Comparison of ENCODE assay signal across 32 cellular contexts in genomic region chr12:47679785-47680184, GRCh38. TPM values are rescaled to one million over a fixed set of nuclear protein-coding genes. Genes with fewer than 3 reads are reported as not detected.
"Had no signal": no experiment of that assay in that cellular context is flagged by ENCODE, and none has a peak within 500 bp of the region (broad histone marks: within the 10 kb centered on the region; RNA-seq: fewer than 3 reads in every experiment).

No MANE protein-coding gene starts in this region.

- H3K27ac Mint-ChIP-seq: dendritic cell treated with granulocyte-macrophage colony-stimulating factor and Interleukin-4, amounts not matched to agents 40 ng/mL and 50 ng/mL, for 4 days; endodermal cell had no signal

- H3K4me3 Mint-ChIP-seq: dendritic cell treated with granulocyte-macrophage colony-stimulating factor and Interleukin-4, amounts not matched to agents 40 ng/mL and 50 ng/mL, for 4 days; effector memory CD8-positive, alpha-beta T cell; endodermal cell had no signal

- H3K27me3 ChIP-seq: colonic mucosa, dorsolateral prefrontal cortex, esophagus muscularis mucosa, esophagus squamous epithelium, foreskin keratinocyte, gastrocnemius medialis, gastroesophageal sphincter, heart left ventricle, heart right ventricle had no signal

- H3K27me3 Mint-ChIP-seq: dendritic cell treated with granulocyte-macrophage colony-stimulating factor and Interleukin-4, amounts not matched to agents 40 ng/mL and 50 ng/mL, for 4 days; effector memory CD8-positive, alpha-beta T cell had no signal

- DNase-seq: colonic mucosa; cortex of kidney; dermis blood vessel endothelial cell; dorsolateral prefrontal cortex; effector CD4-positive, alpha-beta T cell; effector CD8-positive, alpha-beta T cell; effector memory CD4-positive, alpha-beta T cell; effector memory CD8-positive, alpha-beta T cell; endodermal cell; erythroblast; esophagus squamous epithelium; foreskin fibroblast; foreskin keratinocyte; foreskin melanocyte; gastrocnemius medialis; glutamatergic neuron; head of caudate nucleus; heart left ventricle; heart right ventricle had no signal

- FAIRE-seq: colon, endometrium, endothelial cell of umbilical vein, frontal cortex had no signal

- H3K36me3 ChIP-seq: colonic mucosa had no signal

- H3K4me1 Mint-ChIP-seq: endodermal cell had no signal

- H3K9me3 ChIP-seq: colonic mucosa, esophagus muscularis mucosa, esophagus squamous epithelium, gastrocnemius medialis, gastroesophageal sphincter, heart left ventricle, heart right ventricle had no signal

- H3K9me3 Mint-ChIP-seq: dendritic cell treated with granulocyte-macrophage colony-stimulating factor and Interleukin-4, amounts not matched to agents 40 ng/mL and 50 ng/mL, for 4 days; effector memory CD8-positive, alpha-beta T cell; endodermal cell had no signal

- H3K4me3 ChIP-seq: colonic mucosa, coronary artery, dorsolateral prefrontal cortex, esophagus muscularis mucosa, esophagus squamous epithelium, gastrocnemius medialis, gastroesophageal sphincter, heart left ventricle, heart right ventricle had no signal

- H3K4me1 ChIP-seq: colonic mucosa, esophagus muscularis mucosa, esophagus squamous epithelium, foreskin keratinocyte, gastrocnemius medialis, gastroesophageal sphincter, heart left ventricle, heart right ventricle had no signal

- ATAC-seq: effector memory CD8-positive, alpha-beta T cell; esophagus mucosa; foreskin keratinocyte; gastrocnemius medialis; gastroesophageal sphincter; heart left ventricle; heart right ventricle had no signal

- H3K27ac ChIP-seq: colonic mucosa, coronary artery, dorsolateral prefrontal cortex, epithelial cell of prostate, esophagus muscularis mucosa, esophagus squamous epithelium, foreskin keratinocyte, gastrocnemius medialis, gastroesophageal sphincter, heart left ventricle, heart right ventricle had no signal

RNA-seq across cellular contexts. Expression of gene ENDOU, which starts 45.5 kb away (rescaled TPM):
- total RNA-seq: colonic mucosa, dermis blood vessel endothelial cell, endodermal cell, endothelial cell of umbilical vein, epithelial cell of proximal tubule, fibroblast of villous mesenchyme, frontal cortex, glomerular endothelial cell had no signal
- polyA plus RNA-seq: endothelial cell of umbilical vein had no signal
